1 cellular context compared by ENCODE assay signal in the genomic region with DNA sequence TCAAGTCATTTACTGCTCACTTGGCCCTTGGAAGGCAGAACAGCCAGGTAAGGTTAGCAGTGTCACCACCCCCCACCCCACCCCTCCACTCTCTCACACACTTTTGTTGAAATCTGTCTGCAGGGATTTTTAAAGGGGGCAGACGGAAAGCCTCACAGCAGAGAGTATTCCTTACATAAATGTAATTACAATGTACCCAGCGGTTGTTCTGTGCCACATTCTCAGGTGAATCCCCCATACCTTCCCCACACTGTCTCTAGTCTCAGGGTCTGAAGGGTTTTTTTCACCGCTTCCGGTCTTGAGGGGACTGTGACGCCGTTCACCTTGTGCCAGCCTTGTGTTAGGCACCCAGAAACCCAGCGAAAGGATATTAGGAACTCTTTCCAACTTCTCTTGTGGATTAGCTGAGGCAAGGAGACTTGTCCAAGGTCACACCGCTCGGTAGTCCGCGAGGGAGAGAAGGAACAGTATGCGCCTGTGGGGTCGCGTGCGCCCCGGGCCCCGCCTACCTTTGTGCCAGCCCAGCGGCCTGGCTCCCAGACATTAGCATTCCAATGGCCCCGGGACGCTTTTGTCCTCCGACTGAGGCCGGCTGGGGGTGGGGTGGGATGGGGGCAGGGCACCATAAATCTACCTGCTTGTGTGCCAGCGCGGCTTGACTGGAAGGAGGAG.
TF ChIP-seq lines count a peak whose summit lies in the region.

No MANE protein-coding gene starts in this region.

TF ChIP-seq in neural cell, 6 proteins besides CTCF, POLR2A, EP300 and RAD21 (continued from another document):
- TF ChIP-seq, protein P1, sequence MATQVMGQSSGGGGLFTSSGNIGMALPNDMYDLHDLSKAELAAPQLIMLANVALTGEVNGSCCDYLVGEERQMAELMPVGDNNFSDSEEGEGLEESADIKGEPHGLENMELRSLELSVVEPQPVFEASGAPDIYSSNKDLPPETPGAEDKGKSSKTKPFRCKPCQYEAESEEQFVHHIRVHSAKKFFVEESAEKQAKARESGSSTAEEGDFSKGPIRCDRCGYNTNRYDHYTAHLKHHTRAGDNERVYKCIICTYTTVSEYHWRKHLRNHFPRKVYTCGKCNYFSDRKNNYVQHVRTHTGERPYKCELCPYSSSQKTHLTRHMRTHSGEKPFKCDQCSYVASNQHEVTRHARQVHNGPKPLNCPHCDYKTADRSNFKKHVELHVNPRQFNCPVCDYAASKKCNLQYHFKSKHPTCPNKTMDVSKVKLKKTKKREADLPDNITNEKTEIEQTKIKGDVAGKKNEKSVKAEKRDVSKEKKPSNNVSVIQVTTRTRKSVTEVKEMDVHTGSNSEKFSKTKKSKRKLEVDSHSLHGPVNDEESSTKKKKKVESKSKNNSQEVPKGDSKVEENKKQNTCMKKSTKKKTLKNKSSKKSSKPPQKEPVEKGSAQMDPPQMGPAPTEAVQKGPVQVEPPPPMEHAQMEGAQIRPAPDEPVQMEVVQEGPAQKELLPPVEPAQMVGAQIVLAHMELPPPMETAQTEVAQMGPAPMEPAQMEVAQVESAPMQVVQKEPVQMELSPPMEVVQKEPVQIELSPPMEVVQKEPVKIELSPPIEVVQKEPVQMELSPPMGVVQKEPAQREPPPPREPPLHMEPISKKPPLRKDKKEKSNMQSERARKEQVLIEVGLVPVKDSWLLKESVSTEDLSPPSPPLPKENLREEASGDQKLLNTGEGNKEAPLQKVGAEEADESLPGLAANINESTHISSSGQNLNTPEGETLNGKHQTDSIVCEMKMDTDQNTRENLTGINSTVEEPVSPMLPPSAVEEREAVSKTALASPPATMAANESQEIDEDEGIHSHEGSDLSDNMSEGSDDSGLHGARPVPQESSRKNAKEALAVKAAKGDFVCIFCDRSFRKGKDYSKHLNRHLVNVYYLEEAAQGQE (IDR thresholded peaks at IDR 0.05; ENCODE audit: borderline replicate concordance): no peak
